In the genomic region with DNA sequence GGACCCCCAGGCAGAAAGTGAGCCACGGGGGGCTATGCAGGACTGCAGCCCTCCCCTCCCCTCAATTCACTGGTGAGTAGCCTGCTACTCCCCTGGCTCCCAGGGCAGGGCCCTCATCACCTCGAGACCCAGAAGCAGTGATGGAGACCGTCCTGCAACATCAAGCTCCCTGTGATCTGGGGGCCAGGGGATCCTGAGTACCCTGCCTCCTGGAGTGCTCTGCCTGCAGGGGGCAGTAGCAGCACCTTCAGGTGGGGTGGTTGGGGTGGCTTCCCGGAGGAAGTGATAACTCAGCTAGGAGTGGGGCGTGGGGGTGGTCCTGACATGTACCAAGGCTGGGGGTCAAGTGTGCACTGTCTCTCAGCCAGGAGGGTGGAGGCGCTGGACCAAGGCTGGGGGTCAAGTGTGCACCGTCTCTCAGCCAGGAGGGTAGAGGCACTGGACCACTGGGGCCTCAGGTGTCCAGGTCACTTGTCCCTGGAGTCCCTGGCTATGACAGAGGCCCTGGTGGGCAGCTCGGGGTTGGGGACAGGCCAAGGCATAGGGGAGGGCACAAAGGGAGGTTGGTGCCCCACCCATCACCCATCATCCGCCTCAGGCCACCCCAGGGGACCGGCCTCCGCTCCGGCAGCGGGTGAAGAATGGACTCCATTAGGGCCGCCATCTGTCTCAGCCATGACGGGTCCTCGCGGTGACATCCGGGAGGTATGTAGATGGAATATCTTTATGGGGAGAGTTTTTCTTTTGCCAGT, we compare ENCODE assay signal across 1 cellular context.
A peak's percentile ranks its signal among the peaks of the same experiment; 100 is the strongest.
TF ChIP-seq lines count a peak whose summit lies in the region.

No MANE protein-coding gene starts in this region.

TF ChIP-seq in K562, 482 proteins besides CTCF, POLR2A, EP300 and RAD21 (continued from another document):
- no peak for TF ChIP-seq HMG20B (CRISPR knock-in tag; IDR thresholded peaks at IDR 0.05)
- TF ChIP-seq ZC3H4 (CRISPR knock-in tag; IDR thresholded peaks at IDR 0.05; ENCODE audit: borderline replicate concordance), result 0 out of 2 replicates have a peak, but pooled peaks have one; percentile 44
- TF ChIP-seq CC2D1A (IDR thresholded peaks at IDR 0.05), result peak; percentile 18; the same call in 1 of the 2 replicates
- peak; percentile 77; the same call in 1 of the 2 replicates for TF ChIP-seq MED1 (CRISPR knock-in tag; IDR thresholded peaks at IDR 0.05; ENCODE audit: borderline replicate concordance)
- peak; percentile 37; the same call in 1 of the 2 replicates for TF ChIP-seq ESRRA (IDR thresholded peaks at IDR 0.05; ENCODE audit: borderline replicate concordance, low read depth)
- TF ChIP-seq JUND (IDR thresholded peaks at IDR 0.05; ENCODE audit: borderline replicate concordance, low read depth, low read length), result 0 out of 2 replicates have a peak, but pooled peaks have one; percentile 24
- no peak for TF ChIP-seq JUND (tag; IDR thresholded peaks at IDR 0.05; ENCODE audit: borderline replicate concordance, low read depth, low read length)
- no peak for TF ChIP-seq TAF9B (IDR thresholded peaks at IDR 0.05; ENCODE audit: partially characterized antibody)
- no peak for TF ChIP-seq ZNF239 (CRISPR knock-in tag; IDR thresholded peaks at IDR 0.05)
- 0 out of 2 replicates have a peak, but pooled peaks have one; percentile 6 for TF ChIP-seq PML (IDR thresholded peaks at IDR 0.05; ENCODE audit: low read length)
- TF ChIP-seq ATF1 (CRISPR knock-in tag; IDR thresholded peaks at IDR 0.05), result no peak
- 0 out of 2 replicates have a peak, but pooled peaks have one; percentile 8 for TF ChIP-seq ATF1 (tag; IDR thresholded peaks at IDR 0.05)
- 0 out of 2 replicates have a peak, but pooled peaks have one; percentile 29 for TF ChIP-seq PHF21A (IDR thresholded peaks at IDR 0.05; ENCODE audit: borderline replicate concordance, low read depth)
- TF ChIP-seq PHTF2 (CRISPR knock-in tag; IDR thresholded peaks at IDR 0.05), result 0 out of 2 replicates have a peak, but pooled peaks have one; percentile 39
